ENCODE assay signal across 22 cellular contexts in genomic region chr5:83701886-83702285, GRCh38. TPM values are rescaled to one million over a fixed set of nuclear protein-coding genes. Genes with fewer than 3 reads are reported as not detected.
"Had no signal": no experiment of that assay in that cellular context is flagged by ENCODE, and none has a peak within 500 bp of the region (broad histone marks: within the 10 kb centered on the region; RNA-seq: fewer than 3 reads in every experiment).

No MANE protein-coding gene starts in this region.

- DNase-seq: activated CD4-positive, alpha-beta memory T cell treated with anti-CD3 and anti-CD28 coated beads for 36 hours; activated CD4-positive, CD25-positive, alpha-beta regulatory T cell treated with anti-CD3 and anti-CD28 coated beads, Interleukin-2, amount 50 U/mL, for 72 hours; activated CD8-positive, alpha-beta memory T cell treated with anti-CD3 and anti-CD28 coated beads, Interleukin-2, amount 10 ng/mL, durations not matched to agents 7 days and 5 days; activated naive CD4-positive, alpha-beta T cell treated with anti-CD3 and anti-CD28 coated beads for 36 hours; activated naive CD8-positive, alpha-beta T cell treated with anti-CD3 and anti-CD28 coated beads, Interleukin-2, amount 50 U/mL, for 24 hours; activated T-cell treated with anti-CD3 and anti-CD28 coated beads, Interleukin-2, amount 50 U/mL, for 1 hour; dorsolateral prefrontal cortex; endodermal cell; kidney; natural killer cell; posterior cingulate gyrus; stimulated activated CD4-positive, alpha-beta T cell treated with anti-CD3 and anti-CD28 coated beads, Interleukin-4, amount 100 ng/mL, for 24 hours; stimulated activated naive CD4-positive, alpha-beta T cell treated with Interleukin-2 at 50 U/mL for 16 hours; substantia nigra; T-helper 9 cell; transverse colon had no signal

- H3K27me3 ChIP-seq: ascending aorta, hepatocyte, left lung, transverse colon, vagina had no signal

- H3K27ac ChIP-seq: ascending aorta, dorsolateral prefrontal cortex, hepatocyte, left lung, transverse colon, vagina had no signal

- ATAC-seq: activated CD8-positive, alpha-beta memory T cell treated with anti-CD3 and anti-CD28 coated beads, Interleukin-2, amount 10 ng/mL, durations not matched to agents 7 days and 5 days; activated naive CD8-positive, alpha-beta T cell treated with anti-CD3 and anti-CD28 coated beads, Interleukin-2, amount 50 U/mL, for 24 hours; left lung; natural killer cell had no signal

- H3K79me2 ChIP-seq: hepatocyte had no signal

- H2AFZ ChIP-seq: hepatocyte had no signal

- H3K27me3 Mint-ChIP-seq: activated CD8-positive, alpha-beta memory T cell treated with anti-CD3 and anti-CD28 coated beads, Interleukin-2, amount 10 ng/mL, durations not matched to agents 7 days and 5 days had no signal

- H3K4me1 ChIP-seq: ascending aorta, left lung, transverse colon, vagina had no signal

- H3K36me3 ChIP-seq: ascending aorta, left lung, transverse colon, vagina had no signal

- H3K4me3 ChIP-seq: ascending aorta, dorsolateral prefrontal cortex, hepatocyte, left lung, transverse colon, vagina had no signal

- H3K4me1 Mint-ChIP-seq: activated CD8-positive, alpha-beta memory T cell treated with anti-CD3 and anti-CD28 coated beads, Interleukin-2, amount 10 ng/mL, durations not matched to agents 7 days and 5 days; activated naive CD8-positive, alpha-beta T cell treated with anti-CD3 and anti-CD28 coated beads, Interleukin-2, amount 50 U/mL, for 24 hours; endodermal cell; memory B cell; natural killer cell had no signal

- H3K4me2 ChIP-seq: hepatocyte had no signal

- H3K9me3 Mint-ChIP-seq: activated T-helper 2 cell treated with anti-CD3 and anti-CD28 coated beads, Interferon-gamma antibody, Interleukin-2, Interleukin-4, amounts not matched to agents 10 μg/mL and 5 μg/mL and 100 μg/mL, durations not matched to agents 14 hours and 24 hours and 36 hours had no signal

- H3K4me3 Mint-ChIP-seq: activated CD4-positive, alpha-beta memory T cell treated with anti-CD3 and anti-CD28 coated beads for 36 hours; activated CD8-positive, alpha-beta memory T cell treated with anti-CD3 and anti-CD28 coated beads, Interleukin-2, amount 10 ng/mL, durations not matched to agents 7 days and 5 days; activated naive CD4-positive, alpha-beta T cell treated with anti-CD3 and anti-CD28 coated beads for 36 hours; activated naive CD8-positive, alpha-beta T cell treated with anti-CD3 and anti-CD28 coated beads, Interleukin-2, amount 50 U/mL, for 24 hours; endodermal cell; memory B cell; natural killer cell had no signal

- H3K27ac Mint-ChIP-seq: activated CD4-positive, alpha-beta memory T cell treated with anti-CD3 and anti-CD28 coated beads for 36 hours; activated CD8-positive, alpha-beta memory T cell treated with anti-CD3 and anti-CD28 coated beads, Interleukin-2, amount 10 ng/mL, durations not matched to agents 7 days and 5 days; activated naive CD4-positive, alpha-beta T cell treated with anti-CD3 and anti-CD28 coated beads for 36 hours; activated naive CD8-positive, alpha-beta T cell treated with anti-CD3 and anti-CD28 coated beads, Interleukin-2, amount 50 U/mL, for 24 hours; activated T-helper 2 cell treated with anti-CD3 and anti-CD28 coated beads, Interferon-gamma antibody, Interleukin-2, Interleukin-4, amounts not matched to agents 10 μg/mL and 5 μg/mL and 100 μg/mL, durations not matched to agents 14 hours and 24 hours and 36 hours; endodermal cell; memory B cell; natural killer cell had no signal

- H3K9me3 ChIP-seq: ascending aorta, transverse colon, vagina had no signal

- H3K36me3 Mint-ChIP-seq: activated CD4-positive, alpha-beta memory T cell treated with anti-CD3 and anti-CD28 coated beads for 36 hours; activated CD8-positive, alpha-beta memory T cell treated with anti-CD3 and anti-CD28 coated beads, Interleukin-2, amount 10 ng/mL, durations not matched to agents 7 days and 5 days; memory B cell; natural killer cell had no signal

RNA-seq across cellular contexts. Expression of gene HAPLN1, which starts 18.8 kb away (rescaled TPM):
- total RNA-seq: activated CD4-positive, alpha-beta memory T cell treated with anti-CD3 and anti-CD28 coated beads for 36 hours; activated CD8-positive, alpha-beta memory T cell treated with anti-CD3 and anti-CD28 coated beads, Interleukin-2, amount 10 ng/mL, durations not matched to agents 7 days and 5 days; activated naive CD4-positive, alpha-beta T cell treated with anti-CD3 and anti-CD28 coated beads for 36 hours; activated T-helper 2 cell treated with anti-CD3 and anti-CD28 coated beads, Interferon-gamma antibody, Interleukin-2, Interleukin-4, amounts not matched to agents 10 μg/mL and 5 μg/mL and 100 μg/mL, durations not matched to agents 14 hours and 24 hours and 36 hours; natural killer cell; vagina had no signal
